8 cellular contexts compared by ENCODE assay signal in the genomic region with DNA sequence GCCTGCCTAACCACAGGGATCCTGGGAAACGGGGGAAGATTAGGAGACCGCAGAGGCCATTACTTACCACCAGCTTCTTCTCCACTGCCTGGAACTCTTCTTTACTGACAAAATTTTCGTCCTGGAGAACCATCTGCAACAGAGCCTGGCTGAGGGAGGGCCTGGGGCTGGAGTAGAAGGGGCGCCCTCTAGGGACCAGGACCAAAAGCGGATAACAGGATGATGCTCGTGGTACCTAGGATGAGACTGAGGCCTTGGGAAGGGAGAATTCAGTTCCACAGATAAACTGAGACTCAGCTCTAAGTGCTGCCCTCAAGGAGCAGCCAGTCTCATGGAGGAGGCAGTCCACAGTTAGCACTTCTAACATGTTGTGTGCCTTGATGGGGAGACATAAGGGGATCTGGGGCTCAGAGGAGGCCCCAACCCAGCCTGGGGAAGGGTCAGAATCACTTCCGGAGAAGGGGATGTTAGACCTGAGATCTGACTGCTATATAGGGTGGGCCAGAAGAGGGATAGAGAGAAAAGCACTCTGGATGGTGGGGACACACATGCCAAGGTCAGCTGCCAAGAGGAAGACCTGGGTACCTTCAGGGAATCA. TPM values are rescaled to one million over a fixed set of nuclear protein-coding genes. Genes with fewer than 3 reads are reported as not detected.
A peak's percentile ranks its signal among the peaks of the same experiment; 100 is the strongest.
DNase-seq lines count a peak whose midpoint lies in the region; ATAC-seq, FAIRE-seq and TF ChIP-seq lines count a peak whose summit lies in the region.

No MANE protein-coding gene starts in this region.

- ATAC-seq in left lung: no peak
- ATAC-seq in GM18520 (IDR thresholded peaks at IDR 0.05; ENCODE audit: unreplicated experiment): no peak
- no peak for ATAC-seq in omental fat pad (ENCODE audit: low FRiP score)

- no peaks in the 10 kb centered on the region for H3K27me3 ChIP-seq in left lung

- H3K9me3 ChIP-seq in left lung: no peaks in the 10 kb centered on the region

- peaks cover 25 to 32% (median 30%) of the 10 kb centered on the region in 3 donors for H3K4me1 Mint-ChIP-seq in IgD-negative memory B cell
- peaks cover 43% of the 10 kb centered on the region for H3K4me1 Mint-ChIP-seq in activated T-helper 1 cell treated with anti-CD3 and anti-CD28 coated beads, Interleukin-12 subunit alpha, Interleukin-12 subunit beta, Interleukin-2, Interleukin-4 antibody, amounts not matched to agents 30 ng/mL and 10 ng/mL and 1 ng/mL, durations not matched to agents 14 hours and 24 hours and 36 hours (ENCODE audit: low read depth)

- no peak for FAIRE-seq in GM12891 (lab: Jason Lieb, UNC)

- intact Hi-C loops in activated T-helper 1 cell treated with anti-CD3 and anti-CD28 coated beads, Interleukin-12 subunit alpha, Interleukin-12 subunit beta, Interleukin-2, Interleukin-4 antibody, amounts not matched to agents 30 ng/mL and 10 ng/mL and 1 ng/mL, durations not matched to agents 14 hours and 24 hours and 36 hours (cut with micrococcal nuclease): loop anchor here (1.0 to 5.0 kb wide), 3 partner anchors 935 to 1070 kb away; partner anchors contain the start of genes CDC25C, EGR1 and REEP2
- intact Hi-C loops in left lung (cut with DNase I): no loop called here

- peak overlapping the region; percentile 93 to 98 (median 98) for H3K27ac Mint-ChIP-seq in IgD-negative memory B cell
- peak overlapping the region; percentile 100 for H3K27ac Mint-ChIP-seq in activated T-helper 1 cell treated with anti-CD3 and anti-CD28 coated beads, Interleukin-12 subunit alpha, Interleukin-12 subunit beta, Interleukin-2, Interleukin-4 antibody, amounts not matched to agents 30 ng/mL and 10 ng/mL and 1 ng/mL, durations not matched to agents 14 hours and 24 hours and 36 hours

- peak; percentile 60 for DNase-seq in DMS53 (lab: John Stamatoyannopoulos, UW)
- DNase-seq in activated T-helper 1 cell treated with anti-CD3 and anti-CD28 coated beads, Interleukin-12 subunit alpha, Interleukin-12 subunit beta, Interleukin-2, Interleukin-4 antibody, amounts not matched to agents 30 ng/mL and 10 ng/mL and 1 ng/mL, durations not matched to agents 14 hours and 24 hours and 36 hours (ENCODE audit: low spot score): no peak
- DNase-seq in left lung: no peak
- DNase-seq in KG1 (lab: John Stamatoyannopoulos, UW): no peak
- no peak for DNase-seq in GM12891 (ENCODE audit: insufficient read length, low spot score)
- no peak for DNase-seq in omental fat pad (ENCODE audit: low spot score)

- TF ChIP-seq CTCF in left lung (IDR thresholded peaks at IDR 0.05): peak; percentile 26 to 46
- no peak for TF ChIP-seq CTCF in omental fat pad (IDR thresholded peaks at IDR 0.05)

- peaks cover 1% of the 10 kb centered on the region for H3K36me3 Mint-ChIP-seq in IgD-negative memory B cell
- H3K36me3 Mint-ChIP-seq in activated T-helper 1 cell treated with anti-CD3 and anti-CD28 coated beads, Interleukin-12 subunit alpha, Interleukin-12 subunit beta, Interleukin-2, Interleukin-4 antibody, amounts not matched to agents 30 ng/mL and 10 ng/mL and 1 ng/mL, durations not matched to agents 14 hours and 24 hours and 36 hours (ENCODE audit: low read depth): peaks cover 1% of the 10 kb centered on the region

- no peaks in the 10 kb centered on the region for H3K27me3 Mint-ChIP-seq in IgD-negative memory B cell
- H3K27me3 Mint-ChIP-seq in activated T-helper 1 cell treated with anti-CD3 and anti-CD28 coated beads, Interleukin-12 subunit alpha, Interleukin-12 subunit beta, Interleukin-2, Interleukin-4 antibody, amounts not matched to agents 30 ng/mL and 10 ng/mL and 1 ng/mL, durations not matched to agents 14 hours and 24 hours and 36 hours (ENCODE audit: insufficient read depth): no peaks in the 10 kb centered on the region

- H3K4me1 ChIP-seq in left lung: peaks cover 0 to 15% of the 10 kb centered on the region in 2 donors

- no peak overlapping the region for H3K27ac ChIP-seq in left lung

- H3K9me3 Mint-ChIP-seq in IgD-negative memory B cell: no peaks in the 10 kb centered on the region
- no peaks in the 10 kb centered on the region for H3K9me3 Mint-ChIP-seq in activated T-helper 1 cell treated with anti-CD3 and anti-CD28 coated beads, Interleukin-12 subunit alpha, Interleukin-12 subunit beta, Interleukin-2, Interleukin-4 antibody, amounts not matched to agents 30 ng/mL and 10 ng/mL and 1 ng/mL, durations not matched to agents 14 hours and 24 hours and 36 hours

- peak overlapping the region in 1 of 2 donors; percentile 52 for H3K4me3 ChIP-seq in left lung

- peak overlapping the region; percentile 76 to 98 (median 92) for H3K4me3 Mint-ChIP-seq in IgD-negative memory B cell
- H3K4me3 Mint-ChIP-seq in activated T-helper 1 cell treated with anti-CD3 and anti-CD28 coated beads, Interleukin-12 subunit alpha, Interleukin-12 subunit beta, Interleukin-2, Interleukin-4 antibody, amounts not matched to agents 30 ng/mL and 10 ng/mL and 1 ng/mL, durations not matched to agents 14 hours and 24 hours and 36 hours: peak overlapping the region; percentile 91

- no peak for TF ChIP-seq POLR2A in GM12891 (IDR thresholded peaks at IDR 0.05; ENCODE audit: low read depth, low read length)

- peaks cover 0 to 6% of the 10 kb centered on the region in 2 donors for H3K36me3 ChIP-seq in left lung

TF ChIP-seq in GM12891, 5 proteins besides CTCF, POLR2A, EP300 and RAD21:
- TF ChIP-seq PAX5 (IDR thresholded peaks at IDR 0.05; ENCODE audit: insufficient read depth, low read length, severe bottlenecking) (no peak), SPI1 (IDR thresholded peaks at IDR 0.05; ENCODE audit: low read depth, low read length) (no peak), TAF1 (IDR thresholded peaks at IDR 0.05; ENCODE audit: low read depth, low read length) (no peak), POLR2AphosphoS5 (IDR thresholded peaks at IDR 0.05; ENCODE audit: low read depth, low read length) (no peak), POU2F2 (IDR thresholded peaks at IDR 0.05; ENCODE audit: low read depth, low read length) (no peak)

RNA-seq across cellular contexts. Expression of gene SPATA24, which starts 1.2 kb away (rescaled TPM):
- polyA plus RNA-seq in IgD-negative memory B cell: 4.7 TPM
- 4.1 and 5.3 TPM in 2 replicates for total RNA-seq in activated T-helper 1 cell treated with anti-CD3 and anti-CD28 coated beads, Interleukin-12 subunit alpha, Interleukin-12 subunit beta, Interleukin-2, Interleukin-4 antibody, amounts not matched to agents 30 ng/mL and 10 ng/mL and 1 ng/mL, durations not matched to agents 14 hours and 24 hours and 36 hours
- total RNA-seq in left lung (1 to 10 TPM; 3.6 to 4.3 TPM), omental fat pad (1 to 10 TPM; 1.8 to 3.3 (median 2.0) TPM)
- polyA plus RNA-seq in GM12891 (2012; ENCODE audit: low read depth, missing spikeins): 9.1 TPM

RNA-seq across cellular contexts. Expression of gene PROB1, which starts 7.8 kb away (rescaled TPM):
- polyA plus RNA-seq in IgD-negative memory B cell: 1.5 TPM
- total RNA-seq in activated T-helper 1 cell treated with anti-CD3 and anti-CD28 coated beads, Interleukin-12 subunit alpha, Interleukin-12 subunit beta, Interleukin-2, Interleukin-4 antibody, amounts not matched to agents 30 ng/mL and 10 ng/mL and 1 ng/mL, durations not matched to agents 14 hours and 24 hours and 36 hours: 9.1 and 9.3 TPM in 2 replicates
- total RNA-seq in left lung (1 to 10 TPM; 1.7 to 1.8 TPM), omental fat pad (1 to 10 TPM in 2 of 4 donors, under 1 TPM in 2; 0.46 to 2.0 (median 1.2) TPM)
- 3.5 TPM for polyA plus RNA-seq in GM12891 (2012; ENCODE audit: low read depth, missing spikeins)

RNA-seq across cellular contexts. Expression of gene MZB1, which starts 12.9 kb away (rescaled TPM):
- polyA plus RNA-seq in IgD-negative memory B cell: 193 TPM
- total RNA-seq in activated T-helper 1 cell treated with anti-CD3 and anti-CD28 coated beads, Interleukin-12 subunit alpha, Interleukin-12 subunit beta, Interleukin-2, Interleukin-4 antibody, amounts not matched to agents 30 ng/mL and 10 ng/mL and 1 ng/mL, durations not matched to agents 14 hours and 24 hours and 36 hours: 38.1 and 38.8 TPM in 2 replicates
- total RNA-seq in left lung: 10 to 100 TPM in 1 of 2 donors, 1 to 10 TPM in 1; 8.8 to 10.6 TPM
- 156 TPM for polyA plus RNA-seq in GM12891 (2012; ENCODE audit: low read depth, missing spikeins)
- total RNA-seq in omental fat pad: 1 to 10 TPM; 1.1 to 7.0 (median 2.9) TPM

RNA-seq across cellular contexts. Expression of gene SLC23A1, which starts 19.6 kb away (rescaled TPM):
- not detected for polyA plus RNA-seq in IgD-negative memory B cell
- 1.4 and 1.5 TPM in 2 replicates for total RNA-seq in activated T-helper 1 cell treated with anti-CD3 and anti-CD28 coated beads, Interleukin-12 subunit alpha, Interleukin-12 subunit beta, Interleukin-2, Interleukin-4 antibody, amounts not matched to agents 30 ng/mL and 10 ng/mL and 1 ng/mL, durations not matched to agents 14 hours and 24 hours and 36 hours
- under 1 TPM in 1 of 2 donors, not detected in 1; 0.84 TPM for total RNA-seq in left lung
- polyA plus RNA-seq in GM12891 (2012; ENCODE audit: low read depth, missing spikeins): 1.3 TPM
- total RNA-seq in omental fat pad: not detected

RNA-seq across cellular contexts. Expression of gene DNAJC18, which starts 36.7 kb away (rescaled TPM):
- polyA plus RNA-seq in IgD-negative memory B cell: 5.1 TPM
- 30.0 and 36.3 TPM in 2 replicates for total RNA-seq in activated T-helper 1 cell treated with anti-CD3 and anti-CD28 coated beads, Interleukin-12 subunit alpha, Interleukin-12 subunit beta, Interleukin-2, Interleukin-4 antibody, amounts not matched to agents 30 ng/mL and 10 ng/mL and 1 ng/mL, durations not matched to agents 14 hours and 24 hours and 36 hours
- 10 to 100 TPM; 10.0 to 13.2 TPM for total RNA-seq in left lung
- 9.3 TPM for polyA plus RNA-seq in GM12891 (2012; ENCODE audit: low read depth, missing spikeins)
- 1 to 10 TPM; 6.1 to 7.4 (median 6.5) TPM for total RNA-seq in omental fat pad

Comparison
In these comparisons a context has a peak if more than half of its experiments do, and no peak if none do; other contexts are left out.
1. CTCF ChIP-seq: peak in left lung (2 of 2); none in omental fat pad (0 of 3).